8 cellular contexts compared by ENCODE assay signal in the genomic region with DNA sequence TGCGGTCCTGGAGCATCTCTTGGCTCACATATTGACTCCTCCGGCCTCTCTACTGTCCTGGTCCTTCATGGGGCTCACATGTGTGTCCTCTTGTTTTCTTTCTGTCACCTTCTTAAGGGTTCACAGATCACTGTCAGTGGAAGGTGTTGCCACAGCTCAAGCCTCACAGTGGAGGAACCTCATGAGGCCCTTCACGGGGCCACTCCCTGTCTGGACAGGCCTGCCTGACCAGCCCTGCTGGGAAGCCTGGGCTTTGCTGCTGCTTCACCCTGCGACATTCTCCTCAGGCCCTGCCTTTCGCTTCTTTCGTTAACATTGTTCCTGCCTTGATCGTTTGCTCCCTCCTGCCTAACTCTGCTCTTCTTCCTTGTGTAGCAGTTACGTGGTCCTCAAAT. TPM values are rescaled to one million over a fixed set of nuclear protein-coding genes. Genes with fewer than 3 reads are reported as not detected.
A peak's percentile ranks its signal among the peaks of the same experiment; 100 is the strongest.
DNase-seq lines count a peak whose midpoint lies in the region; ATAC-seq lines count a peak whose summit lies in the region.
"Had no signal": no experiment of that assay in that cellular context is flagged by ENCODE, and none has a peak within 500 bp of the region (broad histone marks: within the 10 kb centered on the region; RNA-seq: fewer than 3 reads in every experiment).

No MANE protein-coding gene starts in this region.

- H3K4me3 Mint-ChIP-seq in activated naive CD8-positive, alpha-beta T cell treated with anti-CD3 and anti-CD28 coated beads, Interleukin-2, amount 50 U/mL, for 24 hours = no peak overlapping the region

- H3K27me3 Mint-ChIP-seq in activated naive CD8-positive, alpha-beta T cell treated with anti-CD3 and anti-CD28 coated beads, Interleukin-2, amount 50 U/mL, for 24 hours = no peaks in the 10 kb centered on the region

- no peak for DNase-seq in Jurkat, Clone E6-1 (ENCODE audit: low read depth, low spot score)
- no peak for DNase-seq in activated naive CD8-positive, alpha-beta T cell treated with anti-CD3 and anti-CD28 coated beads, Interleukin-2, amount 50 U/mL, for 24 hours
- no peak for DNase-seq in left lobe of liver (ENCODE audit: low spot score)
- DNase-seq in NCI-H345 (lab: John Stamatoyannopoulos, UW) = no peak
- DNase-seq in stimulated activated CD4-positive, alpha-beta T cell treated with anti-CD3 and anti-CD28 coated beads, Interleukin-12 subunit alpha, Interleukin-12 subunit beta, amount 100 ng/mL, for 4 hours = no peak
- DNase-seq: NCI-H524 treated with DMSO at 0.1 percent for 48 hours had no signal

- H3K4me3 ChIP-seq in Jurkat, Clone E6-1 (ENCODE audit: low read length) = peak overlapping the region; percentile 17

- H3K9me3 Mint-ChIP-seq in activated naive CD8-positive, alpha-beta T cell treated with anti-CD3 and anti-CD28 coated beads, Interleukin-2, amount 50 U/mL, for 24 hours = no peaks in the 10 kb centered on the region

- H3K27ac ChIP-seq in temporal lobe (ENCODE audit: low read depth, low read length) = peak overlapping the region; percentile 99

- peaks cover 42% of the 10 kb centered on the region for H3K4me1 Mint-ChIP-seq in activated naive CD8-positive, alpha-beta T cell treated with anti-CD3 and anti-CD28 coated beads, Interleukin-2, amount 50 U/mL, for 24 hours

- peak overlapping the region; percentile 83 for H3K27ac Mint-ChIP-seq in activated naive CD8-positive, alpha-beta T cell treated with anti-CD3 and anti-CD28 coated beads, Interleukin-2, amount 50 U/mL, for 24 hours

- no peak for ATAC-seq in activated naive CD8-positive, alpha-beta T cell treated with anti-CD3 and anti-CD28 coated beads, Interleukin-2, amount 50 U/mL, for 24 hours
- peak; percentile 24 for ATAC-seq in left lobe of liver
- ATAC-seq in HG03439 (IDR thresholded peaks at IDR 0.05; ENCODE audit: unreplicated experiment) = no peak

- H3K36me3 Mint-ChIP-seq in activated naive CD8-positive, alpha-beta T cell treated with anti-CD3 and anti-CD28 coated beads, Interleukin-2, amount 50 U/mL, for 24 hours (ENCODE audit: low read depth) = peaks cover 11% of the 10 kb centered on the region

RNA-seq across cellular contexts. Expression of gene WDR45B, which starts 56.0 kb away (rescaled TPM):
- 50.9 TPM for polyA plus RNA-seq in Jurkat, Clone E6-1 (2012; ENCODE audit: insufficient read depth, insufficient read length)
- 26.6 TPM for total RNA-seq in left lobe of liver
- total RNA-seq in temporal lobe = 43.0 TPM
